Comparison of ENCODE assay signal across 19 cellular contexts in genomic region chr12:81083018-81083417, GRCh38.
"Had no signal": no experiment of that assay in that cellular context is flagged by ENCODE, and none has a peak within 500 bp of the region (broad histone marks: within the 10 kb centered on the region; RNA-seq: fewer than 3 reads in every experiment).

No MANE protein-coding gene starts in this region.

- H3K27me3 Mint-ChIP-seq: effector memory CD8-positive, alpha-beta T cell had no signal

- H3K9me3 Mint-ChIP-seq: dendritic cell treated with granulocyte-macrophage colony-stimulating factor and Interleukin-4, amounts not matched to agents 40 ng/mL and 50 ng/mL, for 4 days; neural crest cell had no signal

- H3K36me3 ChIP-seq: esophagus muscularis mucosa, gastroesophageal sphincter, right atrium auricular region, suprapubic skin, thyroid gland, upper lobe of left lung, uterus had no signal

- DNase-seq: effector memory CD8-positive, alpha-beta T cell; glutamatergic neuron; kidney glomerular epithelial cell; natural killer cell; posterior cingulate gyrus; small intestine; stimulated activated CD4-positive, alpha-beta T cell treated with anti-CD3 and anti-CD28 coated beads, Interleukin-12 subunit alpha, Interleukin-12 subunit beta, amount 100 ng/mL, for 4 hours; stimulated activated naive CD4-positive, alpha-beta T cell treated with Interleukin-2 at 50 U/mL for 16 hours; thyroid gland; upper lobe of left lung; uterus had no signal

- ATAC-seq: effector memory CD8-positive, alpha-beta T cell; gastroesophageal sphincter; natural killer cell had no signal

- H3K27ac Mint-ChIP-seq: dendritic cell treated with granulocyte-macrophage colony-stimulating factor and Interleukin-4, amounts not matched to agents 40 ng/mL and 50 ng/mL, for 4 days; effector memory CD8-positive, alpha-beta T cell; mesothelial cell of epicardium; natural killer cell had no signal

- H3K4me3 ChIP-seq: esophagus muscularis mucosa, gastroesophageal sphincter, right atrium auricular region, suprapubic skin, thyroid gland, upper lobe of left lung, uterus had no signal

- H3K27ac ChIP-seq: epithelial cell of prostate, esophagus muscularis mucosa, gastroesophageal sphincter, right atrium auricular region, suprapubic skin, thyroid gland, upper lobe of left lung had no signal

- H3K27me3 ChIP-seq: right atrium auricular region, thyroid gland, upper lobe of left lung, uterus had no signal

- H3K9me3 ChIP-seq: esophagus muscularis mucosa, gastroesophageal sphincter, right atrium auricular region, suprapubic skin, thyroid gland, upper lobe of left lung, uterus had no signal

- H3K36me3 Mint-ChIP-seq: mesothelial cell of epicardium had no signal

- H3K4me1 Mint-ChIP-seq: natural killer cell had no signal

- H3K4me3 Mint-ChIP-seq: dendritic cell treated with granulocyte-macrophage colony-stimulating factor and Interleukin-4, amounts not matched to agents 40 ng/mL and 50 ng/mL, for 4 days; effector memory CD8-positive, alpha-beta T cell; mesothelial cell of epicardium; natural killer cell; neural crest cell had no signal
